1 cellular context compared by ENCODE assay signal in the genomic region with DNA sequence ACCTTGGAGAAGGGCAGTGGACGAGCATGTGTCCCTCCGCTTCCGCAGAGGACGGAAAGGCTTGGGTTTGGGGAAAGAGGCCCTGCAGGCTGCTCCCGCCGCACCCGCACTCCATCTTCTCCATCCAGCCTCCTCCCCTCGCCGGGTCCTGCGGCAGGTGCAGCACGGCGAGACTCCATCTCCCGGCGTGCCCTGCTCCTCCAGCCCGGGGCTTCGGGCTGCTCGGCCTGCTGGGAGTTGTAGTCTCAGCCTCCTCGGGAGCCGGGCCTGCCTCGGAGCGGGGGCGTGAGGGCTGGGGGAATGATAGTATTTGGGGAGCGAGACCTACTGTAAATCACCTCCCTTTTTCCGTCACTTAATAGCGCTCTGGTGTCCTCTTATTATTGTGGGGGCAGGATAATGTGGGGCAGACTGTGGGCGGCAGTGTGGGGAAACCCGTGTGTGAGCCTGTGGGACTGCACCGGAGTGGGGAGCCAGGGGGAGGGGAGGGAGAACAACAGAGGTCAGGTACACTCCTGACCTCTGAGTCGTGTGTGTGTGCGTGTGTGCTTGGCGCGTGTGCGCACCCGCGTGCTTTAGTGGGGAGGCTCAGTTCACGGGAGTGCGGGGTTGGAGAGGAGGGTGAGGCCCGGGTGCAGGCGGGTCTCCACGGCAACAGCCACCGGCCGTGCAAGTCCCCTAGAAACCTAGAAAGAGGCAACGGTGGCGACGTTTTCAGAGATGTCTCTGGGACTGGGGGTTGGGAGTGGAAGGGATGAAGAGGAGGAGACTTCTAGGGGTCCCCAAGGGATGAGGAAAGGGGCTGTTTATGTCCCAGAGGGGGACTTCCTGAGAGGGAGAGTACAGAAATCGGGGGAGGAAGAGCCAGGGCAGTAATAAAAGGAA.
TF ChIP-seq lines count a peak whose summit lies in the region.

No MANE protein-coding gene starts in this region.

TF ChIP-seq in HepG2, 621 proteins besides CTCF, POLR2A, EP300 and RAD21 (continued from another document and continues in another):
- TF ChIP-seq, protein P1, sequence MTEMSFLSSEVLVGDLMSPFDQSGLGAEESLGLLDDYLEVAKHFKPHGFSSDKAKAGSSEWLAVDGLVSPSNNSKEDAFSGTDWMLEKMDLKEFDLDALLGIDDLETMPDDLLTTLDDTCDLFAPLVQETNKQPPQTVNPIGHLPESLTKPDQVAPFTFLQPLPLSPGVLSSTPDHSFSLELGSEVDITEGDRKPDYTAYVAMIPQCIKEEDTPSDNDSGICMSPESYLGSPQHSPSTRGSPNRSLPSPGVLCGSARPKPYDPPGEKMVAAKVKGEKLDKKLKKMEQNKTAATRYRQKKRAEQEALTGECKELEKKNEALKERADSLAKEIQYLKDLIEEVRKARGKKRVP (CRISPR knock-in tag; IDR thresholded peaks at IDR 0.05), result no peak
- TF ChIP-seq ZNF550 (CRISPR knock-in tag; IDR thresholded peaks at IDR 0.05; ENCODE audit: borderline replicate concordance) (no peak), AKAP8 (CRISPR knock-in tag; IDR thresholded peaks at IDR 0.05) (peak; percentile 92), KDM1A (CRISPR knock-in tag; IDR thresholded peaks at IDR 0.05) (peak; percentile 48; the same call in 1 of the 2 replicates), ZKSCAN8 (CRISPR knock-in tag; IDR thresholded peaks at IDR 0.05; ENCODE audit: borderline replicate concordance) (no peak), ZNF34 (CRISPR knock-in tag; IDR thresholded peaks at IDR 0.05; ENCODE audit: borderline replicate concordance) (peak; percentile 61; the same call in 1 of the 2 replicates), ZNF614 (CRISPR knock-in tag; IDR thresholded peaks at IDR 0.05; ENCODE audit: borderline replicate concordance) (peak; percentile 24; the same call in 1 of the 2 replicates), ZMAT3 (CRISPR knock-in tag; conservative IDR thresholded peaks at IDR 0.05) (no peak), ZNF136 (CRISPR knock-in tag; IDR thresholded peaks at IDR 0.05; ENCODE audit: low read depth) (no peak), HNRNPL (IDR thresholded peaks at IDR 0.05; ENCODE audit: low read depth, low read length) (0 out of 2 replicates have a peak, but pooled peaks have one; percentile 9), MBD4 (IDR thresholded peaks at IDR 0.05; ENCODE audit: borderline replicate concordance, low read length) (no peak), SAP130 (CRISPR knock-in tag; IDR thresholded peaks at IDR 0.05; ENCODE audit: low read depth) (peak; percentile 69), ZNF335 (CRISPR knock-in tag; IDR thresholded peaks at IDR 0.05) (peak; percentile 98), ZBTB3 (CRISPR knock-in tag; IDR thresholded peaks at IDR 0.05; ENCODE audit: borderline replicate concordance, low read depth) (no peak; the same call in 1 of the 2 replicates), GLI4 (CRISPR knock-in tag; IDR thresholded peaks at IDR 0.05; ENCODE audit: borderline replicate concordance) (peak; percentile 77; the same call in 1 of the 2 replicates), ZFP41 (CRISPR knock-in tag; IDR thresholded peaks at IDR 0.05; ENCODE audit: borderline replicate concordance) (no peak), ZNF558 (CRISPR knock-in tag; IDR thresholded peaks at IDR 0.05; ENCODE audit: borderline replicate concordance) (no peak; the same call in 1 of the 2 replicates), ZNF263 (CRISPR knock-in tag; IDR thresholded peaks at IDR 0.05) (peak; percentile 66; the same call in 1 of the 2 replicates), ZFX (CRISPR knock-in tag; IDR thresholded peaks at IDR 0.05; ENCODE audit: low read depth) (peak; percentile 88), SMAD9 (CRISPR knock-in tag; IDR thresholded peaks at IDR 0.05) (0 out of 2 replicates have a peak, but pooled peaks have one; percentile 50), MYC (CRISPR knock-in tag; IDR thresholded peaks at IDR 0.05; ENCODE audit: borderline replicate concordance) (peak; percentile 78; the same call in 1 of the 2 replicates), ZNF841 (CRISPR knock-in tag; IDR thresholded peaks at IDR 0.05; ENCODE audit: borderline replicate concordance) (no peak), HMG20B (CRISPR knock-in tag; conservative IDR thresholded peaks at IDR 0.05) (no peak; the same call in 1 of the 2 replicates), ZNF543 (CRISPR knock-in tag; IDR thresholded peaks at IDR 0.05) (0 out of 2 replicates have a peak, but pooled peaks have one; percentile 66), ZNF557 (CRISPR knock-in tag; IDR thresholded peaks at IDR 0.05) (no peak), POGZ (CRISPR knock-in tag; IDR thresholded peaks at IDR 0.05) (peak; percentile 8; the same call in 1 of the 2 replicates)
- TF ChIP-seq, protein P2, sequence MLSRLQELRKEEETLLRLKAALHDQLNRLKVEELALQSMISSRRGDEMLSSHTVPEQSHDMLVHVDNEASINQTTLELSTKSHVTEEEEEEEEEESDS (CRISPR knock-in tag; IDR thresholded peaks at IDR 0.05; ENCODE audit: borderline replicate concordance), result peak; percentile 87; the same call in 1 of the 2 replicates
- TF ChIP-seq, protein P3, sequence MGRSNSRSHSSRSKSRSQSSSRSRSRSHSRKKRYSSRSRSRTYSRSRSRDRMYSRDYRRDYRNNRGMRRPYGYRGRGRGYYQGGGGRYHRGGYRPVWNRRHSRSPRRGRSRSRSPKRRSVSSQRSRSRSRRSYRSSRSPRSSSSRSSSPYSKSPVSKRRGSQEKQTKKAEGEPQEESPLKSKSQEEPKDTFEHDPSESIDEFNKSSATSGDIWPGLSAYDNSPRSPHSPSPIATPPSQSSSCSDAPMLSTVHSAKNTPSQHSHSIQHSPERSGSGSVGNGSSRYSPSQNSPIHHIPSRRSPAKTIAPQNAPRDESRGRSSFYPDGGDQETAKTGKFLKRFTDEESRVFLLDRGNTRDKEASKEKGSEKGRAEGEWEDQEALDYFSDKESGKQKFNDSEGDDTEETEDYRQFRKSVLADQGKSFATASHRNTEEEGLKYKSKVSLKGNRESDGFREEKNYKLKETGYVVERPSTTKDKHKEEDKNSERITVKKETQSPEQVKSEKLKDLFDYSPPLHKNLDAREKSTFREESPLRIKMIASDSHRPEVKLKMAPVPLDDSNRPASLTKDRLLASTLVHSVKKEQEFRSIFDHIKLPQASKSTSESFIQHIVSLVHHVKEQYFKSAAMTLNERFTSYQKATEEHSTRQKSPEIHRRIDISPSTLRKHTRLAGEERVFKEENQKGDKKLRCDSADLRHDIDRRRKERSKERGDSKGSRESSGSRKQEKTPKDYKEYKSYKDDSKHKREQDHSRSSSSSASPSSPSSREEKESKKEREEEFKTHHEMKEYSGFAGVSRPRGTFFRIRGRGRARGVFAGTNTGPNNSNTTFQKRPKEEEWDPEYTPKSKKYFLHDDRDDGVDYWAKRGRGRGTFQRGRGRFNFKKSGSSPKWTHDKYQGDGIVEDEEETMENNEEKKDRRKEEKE (IDR thresholded peaks at IDR 0.05), result no peak
- TF ChIP-seq, protein P4, sequence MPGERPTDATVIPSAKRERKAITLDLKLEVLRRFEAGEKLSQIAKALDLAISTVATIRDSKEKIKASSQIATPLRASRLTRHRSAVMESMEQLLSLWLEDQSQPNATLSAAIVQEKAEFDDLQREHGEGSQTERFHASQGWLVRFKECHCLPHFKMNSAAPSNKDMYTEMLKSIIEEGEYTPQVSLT (CRISPR knock-in tag; IDR thresholded peaks at IDR 0.05; ENCODE audit: borderline replicate concordance, low read depth), result no peak
- TF ChIP-seq, protein P5, sequence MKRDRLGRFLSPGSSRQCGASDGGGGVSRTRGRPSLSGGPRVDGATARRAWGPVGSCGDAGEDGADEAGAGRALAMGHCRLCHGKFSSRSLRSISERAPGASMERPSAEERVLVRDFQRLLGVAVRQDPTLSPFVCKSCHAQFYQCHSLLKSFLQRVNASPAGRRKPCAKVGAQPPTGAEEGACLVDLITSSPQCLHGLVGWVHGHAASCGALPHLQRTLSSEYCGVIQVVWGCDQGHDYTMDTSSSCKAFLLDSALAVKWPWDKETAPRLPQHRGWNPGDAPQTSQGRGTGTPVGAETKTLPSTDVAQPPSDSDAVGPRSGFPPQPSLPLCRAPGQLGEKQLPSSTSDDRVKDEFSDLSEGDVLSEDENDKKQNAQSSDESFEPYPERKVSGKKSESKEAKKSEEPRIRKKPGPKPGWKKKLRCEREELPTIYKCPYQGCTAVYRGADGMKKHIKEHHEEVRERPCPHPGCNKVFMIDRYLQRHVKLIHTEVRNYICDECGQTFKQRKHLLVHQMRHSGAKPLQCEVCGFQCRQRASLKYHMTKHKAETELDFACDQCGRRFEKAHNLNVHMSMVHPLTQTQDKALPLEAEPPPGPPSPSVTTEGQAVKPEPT (CRISPR knock-in tag; IDR thresholded peaks at IDR 0.05; ENCODE audit: low read depth), result 0 out of 2 replicates have a peak, but pooled peaks have one; percentile 5
- TF ChIP-seq, protein P6, sequence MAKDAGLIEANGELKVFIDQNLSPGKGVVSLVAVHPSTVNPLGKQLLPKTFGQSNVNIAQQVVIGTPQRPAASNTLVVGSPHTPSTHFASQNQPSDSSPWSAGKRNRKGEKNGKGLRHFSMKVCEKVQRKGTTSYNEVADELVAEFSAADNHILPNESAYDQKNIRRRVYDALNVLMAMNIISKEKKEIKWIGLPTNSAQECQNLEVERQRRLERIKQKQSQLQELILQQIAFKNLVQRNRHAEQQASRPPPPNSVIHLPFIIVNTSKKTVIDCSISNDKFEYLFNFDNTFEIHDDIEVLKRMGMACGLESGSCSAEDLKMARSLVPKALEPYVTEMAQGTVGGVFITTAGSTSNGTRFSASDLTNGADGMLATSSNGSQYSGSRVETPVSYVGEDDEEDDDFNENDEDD (CRISPR knock-in tag; IDR thresholded peaks at IDR 0.05; ENCODE audit: borderline replicate concordance), result peak; percentile 38; the same call in 1 of the 2 replicates
- TF ChIP-seq, protein P7, sequence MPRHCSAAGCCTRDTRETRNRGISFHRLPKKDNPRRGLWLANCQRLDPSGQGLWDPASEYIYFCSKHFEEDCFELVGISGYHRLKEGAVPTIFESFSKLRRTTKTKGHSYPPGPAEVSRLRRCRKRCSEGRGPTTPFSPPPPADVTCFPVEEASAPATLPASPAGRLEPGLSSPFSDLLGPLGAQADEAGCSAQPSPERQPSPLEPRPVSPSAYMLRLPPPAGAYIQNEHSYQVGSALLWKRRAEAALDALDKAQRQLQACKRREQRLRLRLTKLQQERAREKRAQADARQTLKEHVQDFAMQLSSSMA (CRISPR knock-in tag; IDR thresholded peaks at IDR 0.05), result no peak
- TF ChIP-seq, protein P8, sequence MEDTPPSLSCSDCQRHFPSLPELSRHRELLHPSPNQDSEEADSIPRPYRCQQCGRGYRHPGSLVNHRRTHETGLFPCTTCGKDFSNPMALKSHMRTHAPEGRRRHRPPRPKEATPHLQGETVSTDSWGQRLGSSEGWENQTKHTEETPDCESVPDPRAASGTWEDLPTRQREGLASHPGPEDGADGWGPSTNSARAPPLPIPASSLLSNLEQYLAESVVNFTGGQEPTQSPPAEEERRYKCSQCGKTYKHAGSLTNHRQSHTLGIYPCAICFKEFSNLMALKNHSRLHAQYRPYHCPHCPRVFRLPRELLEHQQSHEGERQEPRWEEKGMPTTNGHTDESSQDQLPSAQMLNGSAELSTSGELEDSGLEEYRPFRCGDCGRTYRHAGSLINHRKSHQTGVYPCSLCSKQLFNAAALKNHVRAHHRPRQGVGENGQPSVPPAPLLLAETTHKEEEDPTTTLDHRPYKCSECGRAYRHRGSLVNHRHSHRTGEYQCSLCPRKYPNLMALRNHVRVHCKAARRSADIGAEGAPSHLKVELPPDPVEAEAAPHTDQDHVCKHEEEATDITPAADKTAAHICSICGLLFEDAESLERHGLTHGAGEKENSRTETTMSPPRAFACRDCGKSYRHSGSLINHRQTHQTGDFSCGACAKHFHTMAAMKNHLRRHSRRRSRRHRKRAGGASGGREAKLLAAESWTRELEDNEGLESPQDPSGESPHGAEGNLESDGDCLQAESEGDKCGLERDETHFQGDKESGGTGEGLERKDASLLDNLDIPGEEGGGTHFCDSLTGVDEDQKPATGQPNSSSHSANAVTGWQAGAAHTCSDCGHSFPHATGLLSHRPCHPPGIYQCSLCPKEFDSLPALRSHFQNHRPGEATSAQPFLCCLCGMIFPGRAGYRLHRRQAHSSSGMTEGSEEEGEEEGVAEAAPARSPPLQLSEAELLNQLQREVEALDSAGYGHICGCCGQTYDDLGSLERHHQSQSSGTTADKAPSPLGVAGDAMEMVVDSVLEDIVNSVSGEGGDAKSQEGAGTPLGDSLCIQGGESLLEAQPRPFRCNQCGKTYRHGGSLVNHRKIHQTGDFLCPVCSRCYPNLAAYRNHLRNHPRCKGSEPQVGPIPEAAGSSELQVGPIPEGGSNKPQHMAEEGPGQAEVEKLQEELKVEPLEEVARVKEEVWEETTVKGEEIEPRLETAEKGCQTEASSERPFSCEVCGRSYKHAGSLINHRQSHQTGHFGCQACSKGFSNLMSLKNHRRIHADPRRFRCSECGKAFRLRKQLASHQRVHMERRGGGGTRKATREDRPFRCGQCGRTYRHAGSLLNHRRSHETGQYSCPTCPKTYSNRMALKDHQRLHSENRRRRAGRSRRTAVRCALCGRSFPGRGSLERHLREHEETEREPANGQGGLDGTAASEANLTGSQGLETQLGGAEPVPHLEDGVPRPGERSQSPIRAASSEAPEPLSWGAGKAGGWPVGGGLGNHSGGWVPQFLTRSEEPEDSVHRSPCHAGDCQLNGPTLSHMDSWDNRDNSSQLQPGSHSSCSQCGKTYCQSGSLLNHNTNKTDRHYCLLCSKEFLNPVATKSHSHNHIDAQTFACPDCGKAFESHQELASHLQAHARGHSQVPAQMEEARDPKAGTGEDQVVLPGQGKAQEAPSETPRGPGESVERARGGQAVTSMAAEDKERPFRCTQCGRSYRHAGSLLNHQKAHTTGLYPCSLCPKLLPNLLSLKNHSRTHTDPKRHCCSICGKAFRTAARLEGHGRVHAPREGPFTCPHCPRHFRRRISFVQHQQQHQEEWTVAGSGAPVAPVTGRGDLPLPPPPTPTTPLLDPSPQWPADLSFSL (CRISPR knock-in tag; IDR thresholded peaks at IDR 0.05), result no peak
- TF ChIP-seq, protein P9, sequence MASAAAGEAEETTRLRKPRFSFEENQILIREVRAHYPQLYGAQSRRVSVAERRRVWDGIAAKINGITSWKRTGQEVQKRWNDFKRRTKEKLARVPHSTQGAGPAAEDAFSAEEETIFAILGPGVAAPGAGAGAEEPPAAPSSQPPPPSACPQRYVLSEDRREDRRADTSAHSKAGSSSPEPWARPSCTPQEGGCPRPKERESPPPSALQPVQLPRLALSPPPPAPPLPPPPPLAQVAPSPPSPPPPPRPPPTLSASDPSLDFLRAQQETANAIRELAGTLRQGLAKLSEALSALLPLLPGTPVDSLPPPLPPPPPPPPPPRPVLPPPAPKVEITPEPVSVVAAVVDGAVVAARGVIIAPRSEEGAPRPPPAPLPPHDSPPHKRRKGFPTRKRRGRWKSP (CRISPR knock-in tag; IDR thresholded peaks at IDR 0.05), result 0 out of 2 replicates have a peak, but pooled peaks have one; percentile 9
